In the genomic region with DNA sequence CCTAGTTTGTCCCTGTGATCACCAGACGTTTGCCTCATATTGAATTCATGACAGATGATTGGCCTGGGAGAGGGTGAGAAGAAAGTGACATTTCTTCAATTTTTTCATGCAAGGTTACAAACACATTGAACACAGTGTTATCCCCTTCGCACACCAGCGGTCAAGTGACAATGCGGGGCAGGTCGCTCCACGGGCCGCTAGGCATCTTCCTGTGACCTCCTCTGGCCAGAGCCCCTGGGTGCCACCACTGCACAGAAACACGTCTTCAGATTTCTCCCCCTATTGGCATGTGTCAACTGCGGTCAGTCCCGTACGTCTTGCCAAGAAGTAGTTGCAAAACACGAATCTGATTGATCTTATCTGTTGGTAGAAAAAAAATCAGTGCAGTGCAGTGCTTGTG, we compare ENCODE assay signal across 21 cellular contexts.
DNase-seq lines count a peak whose midpoint lies in the region; ATAC-seq and TF ChIP-seq lines count a peak whose summit lies in the region.
"Had no signal": no experiment of that assay in that cellular context is flagged by ENCODE, and none has a peak within 500 bp of the region (broad histone marks: within the 10 kb centered on the region; RNA-seq: fewer than 3 reads in every experiment).

No MANE protein-coding gene starts in this region.

- H3K27ac ChIP-seq in esophagus muscularis mucosa (replicated peaks in 1 of 4) (no peak overlapping the region), trophoblast cell (ENCODE audit: low read depth, low read length) (no peak overlapping the region)
- H3K27ac ChIP-seq: 22Rv1; A549; BLaER1 treated with 17β-estradiol and CSF1 and Interleukin-3, amounts not matched to agents 10 nM and 100 nM; C4-2B had no signal

- no peak overlapping the region for H4K12ac ChIP-seq in trophoblast cell (ENCODE audit: low read depth, low read length)

- TF ChIP-seq POLR2A in esophagus muscularis mucosa (IDR thresholded peaks at IDR 0.05; ENCODE audit: low read depth), result no peak

- no peak overlapping the region for H3K4me2 ChIP-seq in trophoblast cell (ENCODE audit: low read length)
- H3K4me2 ChIP-seq: A549 had no signal

- intact Hi-C loops in esophagus muscularis mucosa (cut with DNase I), result no loop called here

- H3K79me1 ChIP-seq in trophoblast cell (ENCODE audit: low read length), result peaks cover 8% of the 10 kb centered on the region

- H3K14ac ChIP-seq in trophoblast cell (ENCODE audit: low read length), result peak overlapping the region; percentile 13

- ATAC-seq in HG02763 (IDR thresholded peaks at IDR 0.05; ENCODE audit: unreplicated experiment) (no peak), GM19324 (IDR thresholded peaks at IDR 0.05; ENCODE audit: low FRiP score, unreplicated experiment) (no peak)
- ATAC-seq: A549; CD8-positive, alpha-beta T cell; GM12878 had no signal

- H2BK12ac ChIP-seq in trophoblast cell (ENCODE audit: low read length), result peak overlapping the region; percentile 6

- 84% methylated on average over 12 of the region's 12 CpGs for WGBS in esophagus muscularis mucosa
- no CpG with 5 or more reads among the region's 12 CpGs for WGBS in trophoblast cell (ENCODE audit: extremely low coverage, insufficient coverage, insufficient read length)

- H3K27me3 Mint-ChIP-seq in nephron progenitor cell (ENCODE audit: low read depth, poor library complexity), result peaks cover 5% of the 10 kb centered on the region

- no peaks in the 10 kb centered on the region for H3K79me2 ChIP-seq in trophoblast cell (ENCODE audit: control insufficient read depth, insufficient read depth, low read length, poor library complexity)

- peak; percentile 68 for DNase-seq in esophagus muscularis mucosa (ENCODE audit: extremely low spot score)
- peak; percentile 2 for DNase-seq in iPS-NIHi11 (ENCODE audit: low spot score)
- no peak for DNase-seq in nephron progenitor cell
- peak; percentile 30 to 77 for DNase-seq in trophoblast cell
- no peak for DNase-seq in DMS79 (lab: John Stamatoyannopoulos, UW)
- DNase-seq: AML-193; Caco-2; Calu3; CD4-positive, alpha-beta T cell; CD8-positive, alpha-beta T cell; DND-41; EL; GDM1 had no signal

- no peak overlapping the region for H2BK120ac ChIP-seq in trophoblast cell (ENCODE audit: insufficient read depth, low read length, poor library complexity)

- H3K4me3 ChIP-seq in esophagus muscularis mucosa (no peak overlapping the region), trophoblast cell (ENCODE audit: low read depth, low read length) (no peak overlapping the region)
- H3K4me3 ChIP-seq: A549; BLaER1 treated with 17β-estradiol and CSF1 and Interleukin-3, amounts not matched to agents 10 nM and 100 nM; GM12878 had no signal

- H3K4me3 Mint-ChIP-seq in nephron progenitor cell, result no peak overlapping the region
- H3K4me3 Mint-ChIP-seq: B cell; CD4-positive, alpha-beta T cell; CD8-positive, alpha-beta T cell had no signal

- TF ChIP-seq EP300 in esophagus muscularis mucosa (IDR thresholded peaks at IDR 0.05), result no peak

- no peak overlapping the region for H2BK5ac ChIP-seq in trophoblast cell (ENCODE audit: low read depth, low read length, poor library complexity)

- H3K18ac ChIP-seq in trophoblast cell (ENCODE audit: low read length), result no peak overlapping the region

- TF ChIP-seq CTCF in esophagus muscularis mucosa (IDR thresholded peaks at IDR 0.05), result no peak
- no peak for TF ChIP-seq CTCF in nephron progenitor cell (IDR thresholded peaks at IDR 0.05)

- H3K4me1 ChIP-seq in esophagus muscularis mucosa (no peaks in the 10 kb centered on the region), trophoblast cell (ENCODE audit: control insufficient read depth in 1 of 2, insufficient read depth in 2 of 2, low read length in 2 of 2) (peaks cover 14 to 16% of the 10 kb centered on the region in 2 experiments)
- H3K4me1 ChIP-seq: A549, Caco-2 had no signal

- H3K9me3 ChIP-seq in esophagus muscularis mucosa (no peaks in the 10 kb centered on the region), trophoblast cell (ENCODE audit: insufficient read depth, low read depth, low read length) (no peaks in the 10 kb centered on the region)
- H3K9me3 ChIP-seq: A549, Caco-2 had no signal

- H3K36me3 Mint-ChIP-seq in nephron progenitor cell (ENCODE audit: low read depth), result peaks cover 5% of the 10 kb centered on the region

- H3K23ac ChIP-seq in trophoblast cell (ENCODE audit: low read length), result no peak overlapping the region

- peaks cover 27% of the 10 kb centered on the region for H3K4me1 Mint-ChIP-seq in nephron progenitor cell
- H3K4me1 Mint-ChIP-seq: B cell had no signal

- H3K36me3 ChIP-seq in esophagus muscularis mucosa (no peaks in the 10 kb centered on the region), trophoblast cell (ENCODE audit: control insufficient read depth in 1 of 2, insufficient read depth in 2 of 2, low read length in 2 of 2) (no peaks in the 10 kb centered on the region)
- H3K36me3 ChIP-seq: BLaER1 treated with 17β-estradiol and CSF1 and Interleukin-3, amounts not matched to agents 10 nM and 100 nM had no signal

- H4K8ac ChIP-seq in trophoblast cell (ENCODE audit: low read depth, low read length), result no peak overlapping the region

- no peak overlapping the region for H4K91ac ChIP-seq in trophoblast cell (ENCODE audit: low read depth, low read length)

- H3K9me3 Mint-ChIP-seq in nephron progenitor cell, result peaks cover 15% of the 10 kb centered on the region
- H3K9me3 Mint-ChIP-seq: CD4-positive, alpha-beta T cell; CD8-positive, alpha-beta T cell had no signal

- H3K4ac ChIP-seq in trophoblast cell (ENCODE audit: low read depth, low read length), result no peak overlapping the region

- no peak overlapping the region for H3K9ac ChIP-seq in trophoblast cell (ENCODE audit: low read length)
- H3K9ac ChIP-seq: BLaER1 treated with 17β-estradiol and CSF1 and Interleukin-3, amounts not matched to agents 10 nM and 100 nM had no signal

- H3K27ac Mint-ChIP-seq in nephron progenitor cell, result peak overlapping the region; percentile 69
- H3K27ac Mint-ChIP-seq: B cell; CD4-positive, alpha-beta T cell; CD8-positive, alpha-beta T cell had no signal

- no peak overlapping the region for H2AK5ac ChIP-seq in trophoblast cell (ENCODE audit: low read length)

- H3K27me3 ChIP-seq in esophagus muscularis mucosa, result no peaks in the 10 kb centered on the region
- no peaks in the 10 kb centered on the region for H3K27me3 ChIP-seq in trophoblast cell (ENCODE audit: insufficient read depth, low read length)
- H3K27me3 ChIP-seq: BLaER1 treated with 17β-estradiol and CSF1 and Interleukin-3, amounts not matched to agents 10 nM and 100 nM had no signal

- no peak overlapping the region for H2AFZ ChIP-seq in trophoblast cell (ENCODE audit: insufficient read depth, low read length, poor library complexity)

Comparison
In these comparisons a context has a peak if more than half of its experiments do, and no peak if none do; other contexts are left out.
1. DNase-seq: peak in esophagus muscularis mucosa (single experiment), iPS-NIHi11 (single experiment) and trophoblast cell (2 of 2); none in nephron progenitor cell (single experiment) and DMS79 (single experiment).